In genomic region chr17:49026447-49026846, GRCh38 we compare ENCODE assay signal across 7 cellular contexts. TPM values are rescaled to one million over a fixed set of nuclear protein-coding genes. Genes with fewer than 3 reads are reported as not detected.
"Had no signal": no experiment of that assay in that cellular context is flagged by ENCODE, and none has a peak within 500 bp of the region (broad histone marks: within the 10 kb centered on the region; RNA-seq: fewer than 3 reads in every experiment).

No MANE protein-coding gene starts in this region.

RNA-seq across cellular contexts. Expression of gene IGF2BP1, which starts 29.3 kb away (rescaled TPM):
- total RNA-seq: activated CD8-positive, alpha-beta T cell treated with anti-CD3 and anti-CD28 coated beads, Interleukin-2, amount 10 ng/mL, durations not matched to agents 7 days and 5 days; body of pancreas; bronchial epithelial cell; Right ventricle myocardium inferior had no signal

RNA-seq across cellular contexts. Expression of gene GIP, which starts 58.1 kb away (rescaled TPM):
- total RNA-seq: activated CD8-positive, alpha-beta T cell treated with anti-CD3 and anti-CD28 coated beads, Interleukin-2, amount 10 ng/mL, durations not matched to agents 7 days and 5 days; aorta; body of pancreas; bronchial epithelial cell; OCI-LY7; Right ventricle myocardium inferior; T-helper 1 cell treated with Interleukin-12 subunit alpha and Interleukin-12 subunit beta and Interleukin-4 antibody, amounts not matched to agents 30 ng/mL and 1 ng/mL, for 36 hours had no signal
